In genomic region chr7:158317238-158318205, GRCh38 we compare ENCODE assay signal across 17 cellular contexts.
DNase-seq lines count a peak whose midpoint lies in the region; ATAC-seq and TF ChIP-seq lines count a peak whose summit lies in the region.
"Had no signal": no experiment of that assay in that cellular context is flagged by ENCODE, and none has a peak within 500 bp of the region (broad histone marks: within the 10 kb centered on the region; RNA-seq: fewer than 3 reads in every experiment).

No MANE protein-coding gene starts in this region.

- in situ Hi-C loops in G401 (cut with HindIII; ENCODE audit: low sequenced_read_pairs): no loop called here

- H3K27ac Mint-ChIP-seq in WTC11: peak overlapping the region; percentile 98
- H3K27ac Mint-ChIP-seq in naive thymus-derived CD8-positive, alpha-beta T cell: no peak overlapping the region
- H3K27ac Mint-ChIP-seq: activated naive CD4-positive, alpha-beta T cell treated with anti-CD3 and anti-CD28 coated beads, Interleukin-2, amount 10 ng/mL, durations not matched to agents 7 days and 5 days; B cell had no signal

- no peaks in the 10 kb centered on the region for H3K79me2 ChIP-seq in PC-9 (ENCODE audit: low read depth)

- DNase-seq in G401 (ENCODE audit: low spot score) (peak; percentile 32), WTC11 (ENCODE audit: low spot score) (peak; percentile 82), right atrium auricular region (ENCODE audit: low spot score) (peak; percentile 54), posterior vena cava (ENCODE audit: low spot score) (peak; percentile 75), PC-9 (no peak), T-helper 2 cell (no peak), NCI-H2029 treated with DMSO at 0.1 percent for 48 hours (lab: John Stamatoyannopoulos, UW) (no peak)
- DNase-seq in naive thymus-derived CD8-positive, alpha-beta T cell: no peak
- DNase-seq: activated naive CD4-positive, alpha-beta T cell treated with anti-CD3 and anti-CD28 coated beads, Interleukin-2, amount 10 ng/mL, durations not matched to agents 7 days and 5 days; mammary epithelial cell; stimulated activated CD4-positive, alpha-beta T cell treated with anti-CD3 and anti-CD28 coated beads, Interleukin-4, amount 100 ng/mL, for 1 hour had no signal

- peaks cover 15% of the 10 kb centered on the region for H3K9me3 Mint-ChIP-seq in WTC11
- peaks cover 0 to 13% (median 5%) of the 10 kb centered on the region in 9 donors for H3K9me3 Mint-ChIP-seq in naive thymus-derived CD8-positive, alpha-beta T cell

- H3K4me3 Mint-ChIP-seq in WTC11: peak overlapping the region; percentile 52
- H3K4me3 Mint-ChIP-seq in naive thymus-derived CD8-positive, alpha-beta T cell: peak overlapping the region in 1 of 10 donors; percentile 28
- H3K4me3 Mint-ChIP-seq: activated naive CD4-positive, alpha-beta T cell treated with anti-CD3 and anti-CD28 coated beads, Interleukin-2, amount 10 ng/mL, durations not matched to agents 7 days and 5 days; B cell had no signal

- H3K4me2 ChIP-seq in PC-9: no peak overlapping the region

- H3K27ac ChIP-seq in right atrium auricular region (no peak overlapping the region), PC-9 (no peak overlapping the region)
- H3K27ac ChIP-seq: epithelial cell of prostate, HL-60, prostate gland, SJSA1, VCaP had no signal

- H3K9me3 ChIP-seq in right atrium auricular region: no peaks in the 10 kb centered on the region
- peaks cover 4% of the 10 kb centered on the region; the same call in 1 of the 2 replicates for H3K9me3 ChIP-seq in PC-9 (ENCODE audit: insufficient read depth, low read depth)
- H3K9me3 ChIP-seq: prostate gland had no signal

- H3K4me3 ChIP-seq in right atrium auricular region (peak overlapping the region in 1 of 2 donors; percentile 26), PC-9 (no peak overlapping the region)
- H3K4me3 ChIP-seq: prostate gland, SJSA1 had no signal

- POLR2A ChIA-PET in WTC11 (lab: Charles Lee): no interaction called here
- POLR2A ChIA-PET in PC-9 (lab: Charles Lee; ENCODE audit: unreplicated experiment): no interaction called here
- POLR2A ChIA-PET in naive thymus-derived CD8-positive, alpha-beta T cell (lab: Charles Lee): no interaction called here

- intact Hi-C loops in posterior vena cava (cut with DNase I) (no loop called here), PC-9 (cut with micrococcal nuclease; ENCODE audit: unreplicated experiment) (no loop called here)

- H2AFZ ChIP-seq in PC-9: no peak overlapping the region

- H3K36me3 ChIP-seq in right atrium auricular region (no peaks in the 10 kb centered on the region), PC-9 (ENCODE audit: low read depth) (no peaks in the 10 kb centered on the region)
- H3K36me3 ChIP-seq: prostate gland, SJSA1 had no signal

- TF ChIP-seq CTCF in WTC11 (IDR thresholded peaks at IDR 0.05) (no peak), right atrium auricular region (IDR thresholded peaks at IDR 0.05) (no peak), PC-9 (conservative IDR thresholded peaks at IDR 0.05) (no peak)

- H3K36me3 Mint-ChIP-seq in WTC11: peaks cover 31% of the 10 kb centered on the region
- H3K36me3 Mint-ChIP-seq in naive thymus-derived CD8-positive, alpha-beta T cell: no peaks in the 10 kb centered on the region
- H3K36me3 Mint-ChIP-seq: activated naive CD4-positive, alpha-beta T cell treated with anti-CD3 and anti-CD28 coated beads, Interleukin-2, amount 10 ng/mL, durations not matched to agents 7 days and 5 days had no signal

- no peaks in the 10 kb centered on the region for H3K27me3 ChIP-seq in right atrium auricular region
- peaks cover 68% of the 10 kb centered on the region for H3K27me3 ChIP-seq in PC-9 (ENCODE audit: insufficient read depth, low read depth)
- H3K27me3 ChIP-seq: SJSA1 had no signal

- H3K4me1 Mint-ChIP-seq in WTC11: peaks cover 21% of the 10 kb centered on the region
- H3K4me1 Mint-ChIP-seq in naive thymus-derived CD8-positive, alpha-beta T cell: peaks cover 0 to 2% (median 0%) of the 10 kb centered on the region in 4 donors
- H3K4me1 Mint-ChIP-seq: activated naive CD4-positive, alpha-beta T cell treated with anti-CD3 and anti-CD28 coated beads, Interleukin-2, amount 10 ng/mL, durations not matched to agents 7 days and 5 days; B cell had no signal

- H3K27me3 Mint-ChIP-seq in WTC11 (ENCODE audit: low read depth): peaks cover 10% of the 10 kb centered on the region
- H3K27me3 Mint-ChIP-seq in naive thymus-derived CD8-positive, alpha-beta T cell: peaks cover 0 to 47% (median 13%) of the 10 kb centered on the region in 5 donors

- H3F3A ChIP-seq in PC-9 (ENCODE audit: insufficient read depth, low read depth): peaks cover 7% of the 10 kb centered on the region; the same call in 1 of the 2 replicates

- peak; percentile 78 for ATAC-seq in WTC11
- ATAC-seq in naive thymus-derived CD8-positive, alpha-beta T cell: no peak

- H4K20me1 ChIP-seq in PC-9 (ENCODE audit: insufficient read depth): no peaks in the 10 kb centered on the region

- BruUV-seq in PC-9 (replicated peaks; lab: Mats Ljungman, UMichigan): no TSS peak

- CTCF ChIA-PET in WTC11 (lab: Charles Lee) (interaction anchor here (1.5 to 1.6 kb wide), 3 partner anchors 8 to 843 kb away, joined by 3 to 7 read pairs (median 4); no protein-coding TSS in a partner anchor), PC-9 (lab: Charles Lee) (no interaction called here)

- no peaks in the 10 kb centered on the region for H3K9me2 ChIP-seq in PC-9 (ENCODE audit: insufficient read depth)

- no peaks in the 10 kb centered on the region for H3K4me1 ChIP-seq in right atrium auricular region
- no peaks in the 10 kb centered on the region for H3K4me1 ChIP-seq in PC-9 (replicated peaks; ENCODE audit: insufficient read depth)
- H3K4me1 ChIP-seq: prostate gland, SJSA1 had no signal

TF ChIP-seq in WTC11, 78 proteins besides CTCF, POLR2A, EP300 and RAD21 (continues in another document):
- TF ChIP-seq AFF4 (CRISPR knock-in tag; IDR thresholded peaks at IDR 0.05; ENCODE audit: borderline replicate concordance) (0 out of 2 replicates have a peak, but pooled peaks have one; percentile 24), MAX (CRISPR knock-in tag; IDR thresholded peaks at IDR 0.05) (peak; percentile 44; the same call in 1 of the 2 replicates), ZNF532 (CRISPR knock-in tag; IDR thresholded peaks at IDR 0.05; ENCODE audit: borderline replicate concordance) (no peak)

Comparison
In these comparisons a context has a peak if more than half of its experiments do, and no peak if none do; other contexts are left out.
1. DNase-seq: peak in G401 (single experiment), WTC11 (single experiment), right atrium auricular region (single experiment) and posterior vena cava (single experiment); none in PC-9 (0 of 2), T-helper 2 cell (0 of 5), NCI-H2029 treated with DMSO at 0.1 percent for 48 hours (single experiment) and naive thymus-derived CD8-positive, alpha-beta T cell (0 of 10).